Comparison of ENCODE assay signal across 1 cellular context in genomic region chr11:9765320-9766101, GRCh38.
TF ChIP-seq lines count a peak whose summit lies in the region.

No MANE protein-coding gene starts in this region.

TF ChIP-seq in HepG2, 621 proteins besides CTCF, POLR2A, EP300 and RAD21 (continued from another document and continues in another):
- TF ChIP-seq PRDM4 (CRISPR knock-in tag; IDR thresholded peaks at IDR 0.05; ENCODE audit: borderline replicate concordance), result no peak
- peak; percentile 96 for TF ChIP-seq ZNF605 (CRISPR knock-in tag; IDR thresholded peaks at IDR 0.05)
- no peak for TF ChIP-seq JARID2 (CRISPR knock-in tag; IDR thresholded peaks at IDR 0.05; ENCODE audit: insufficient replicate concordance)
- 0 out of 2 replicates have a peak, but pooled peaks have one; percentile 30 for TF ChIP-seq MIER2 (CRISPR knock-in tag; IDR thresholded peaks at IDR 0.05)
- no peak for TF ChIP-seq CENPBD1 (CRISPR knock-in tag; IDR thresholded peaks at IDR 0.05; ENCODE audit: borderline replicate concordance, low read depth)
- TF ChIP-seq ZNF20 (CRISPR knock-in tag; IDR thresholded peaks at IDR 0.05), result no peak
- TF ChIP-seq ZBTB2 (CRISPR knock-in tag; IDR thresholded peaks at IDR 0.05; ENCODE audit: low read depth), result no peak
- TF ChIP-seq BATF2 (CRISPR knock-in tag; IDR thresholded peaks at IDR 0.05), result no peak
- no peak for TF ChIP-seq SYNCRIP (IDR thresholded peaks at IDR 0.05; ENCODE audit: insufficient read depth, low read depth, low read length)
- TF ChIP-seq TRAFD1 (CRISPR knock-in tag; IDR thresholded peaks at IDR 0.05; ENCODE audit: borderline replicate concordance), result no peak
- no peak; the same call in 1 of the 2 replicates for TF ChIP-seq ZNF782 (CRISPR knock-in tag; IDR thresholded peaks at IDR 0.05; ENCODE audit: borderline replicate concordance)
- no peak for TF ChIP-seq ATM (IDR thresholded peaks at IDR 0.05; ENCODE audit: borderline replicate concordance)
- no peak for TF ChIP-seq ZSCAN12 (CRISPR knock-in tag; IDR thresholded peaks at IDR 0.05)
- 0 out of 2 replicates have a peak, but pooled peaks have one; percentile 44 for TF ChIP-seq ZNF318 (CRISPR knock-in tag; IDR thresholded peaks at IDR 0.05)
- TF ChIP-seq REXO4 (CRISPR knock-in tag; IDR thresholded peaks at IDR 0.05; ENCODE audit: borderline replicate concordance), result no peak
- TF ChIP-seq EED (CRISPR knock-in tag; IDR thresholded peaks at IDR 0.05), result no peak
- no peak for TF ChIP-seq ZNF839 (CRISPR knock-in tag; IDR thresholded peaks at IDR 0.05; ENCODE audit: borderline replicate concordance)
- TF ChIP-seq AKNA (CRISPR knock-in tag; IDR thresholded peaks at IDR 0.05; ENCODE audit: borderline replicate concordance), result no peak
- TF ChIP-seq ZNF275 (CRISPR knock-in tag; IDR thresholded peaks at IDR 0.05; ENCODE audit: borderline replicate concordance), result peak; percentile 25; the same call in 1 of the 2 replicates
- peak; percentile 90 for TF ChIP-seq ELF3 (CRISPR knock-in tag; IDR thresholded peaks at IDR 0.05)
- TF ChIP-seq E2F5 (CRISPR knock-in tag; conservative IDR thresholded peaks at IDR 0.05), result no peak
- TF ChIP-seq GRHL1 (CRISPR knock-in tag; conservative IDR thresholded peaks at IDR 0.05), result no peak
- TF ChIP-seq HMGA1 (CRISPR knock-in tag; conservative IDR thresholded peaks at IDR 0.05), result no peak
- 0 out of 2 replicates have a peak, but pooled peaks have one; percentile 25 for TF ChIP-seq MXD3 (CRISPR knock-in tag; IDR thresholded peaks at IDR 0.05)
- no peak for TF ChIP-seq ZNF326 (CRISPR knock-in tag; IDR thresholded peaks at IDR 0.05; ENCODE audit: borderline replicate concordance)
- TF ChIP-seq ZNF256 (CRISPR knock-in tag; conservative IDR thresholded peaks at IDR 0.05), result no peak
- TF ChIP-seq ZNF713 (CRISPR knock-in tag; IDR thresholded peaks at IDR 0.05), result peak; percentile 34; the same call in 1 of the 2 replicates
- peak; percentile 94 for TF ChIP-seq TBX2 (CRISPR knock-in tag; IDR thresholded peaks at IDR 0.05; ENCODE audit: borderline replicate concordance)
